In genomic region chr19:38389101-38389925, GRCh38 we compare ENCODE assay signal across 1 cellular context.
TF ChIP-seq lines count a peak whose summit lies in the region.

No MANE protein-coding gene starts in this region.

TF ChIP-seq in IMR-90, 13 proteins besides CTCF, POLR2A, EP300 and RAD21:
- TF ChIP-seq USF2 (IDR thresholded peaks at IDR 0.05; ENCODE audit: low read depth, low read length) (peak; percentile 75), FOS (IDR thresholded peaks at IDR 0.05; ENCODE audit: low read depth, low read length) (0 out of 2 replicates have a peak, but pooled peaks have one; percentile 2), CEBPB (IDR thresholded peaks at IDR 0.05; ENCODE audit: low read depth, low read length) (no peak), SMC3 (IDR thresholded peaks at IDR 0.05; ENCODE audit: low read depth, low read length) (no peak)
